In the genomic region with DNA sequence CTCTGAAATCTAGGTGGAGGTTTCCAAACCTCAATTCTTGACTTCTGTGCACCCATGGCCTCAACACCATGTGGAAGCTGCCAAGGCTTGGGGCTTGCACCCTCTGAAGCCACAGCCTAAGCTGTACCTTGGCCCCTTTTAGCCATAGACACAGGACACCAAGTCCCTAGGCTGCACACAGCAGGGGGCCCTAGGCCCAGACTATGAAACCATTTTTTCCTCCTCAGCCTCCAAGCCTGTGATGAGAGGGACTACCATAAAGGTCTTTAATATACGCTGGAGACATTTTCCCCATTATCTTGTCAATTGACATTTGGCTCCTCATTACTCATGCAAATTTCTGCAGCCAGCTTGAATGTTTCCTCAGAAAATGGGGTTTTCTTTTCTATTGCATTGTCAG, we compare ENCODE assay signal across 7 cellular contexts. TPM values are rescaled to one million over a fixed set of nuclear protein-coding genes. Genes with fewer than 3 reads are reported as not detected.
"Had no signal": no experiment of that assay in that cellular context is flagged by ENCODE, and none has a peak within 500 bp of the region (broad histone marks: within the 10 kb centered on the region; RNA-seq: fewer than 3 reads in every experiment).

No MANE protein-coding gene starts in this region.

RNA-seq across cellular contexts. Expression of gene RASGRF1, which starts 53.7 kb away (rescaled TPM):
- total RNA-seq: activated CD4-positive, alpha-beta memory T cell treated with anti-CD3 and anti-CD28 coated beads, Interleukin-2, amount 10 ng/mL, durations not matched to agents 7 days and 5 days; activated CD4-positive, alpha-beta T cell treated with anti-CD3 and anti-CD28 coated beads for 36 hours; activated CD4-positive, alpha-beta T cell treated with anti-CD3 and anti-CD28 coated beads, Interleukin-2, amount 10 ng/mL, durations not matched to agents 24 days and 14 days; activated CD4-positive, alpha-beta T cell treated with anti-CD3 and anti-CD28 coated beads, Interleukin-2, amount 10 ng/mL, durations not matched to agents 7 days and 5 days; activated CD8-positive, alpha-beta T cell treated with anti-CD3 and anti-CD28 coated beads for 36 hours; activated CD8-positive, alpha-beta T cell treated with anti-CD3 and anti-CD28 coated beads, Interleukin-2, amount 10 ng/mL, durations not matched to agents 7 days and 5 days; T-helper 2 cell treated with Interferon-gamma antibody and Interleukin-4, amounts not matched to agents 100 ng/mL and 5 ng/mL, for 36 hours had no signal
